In the genomic region with DNA sequence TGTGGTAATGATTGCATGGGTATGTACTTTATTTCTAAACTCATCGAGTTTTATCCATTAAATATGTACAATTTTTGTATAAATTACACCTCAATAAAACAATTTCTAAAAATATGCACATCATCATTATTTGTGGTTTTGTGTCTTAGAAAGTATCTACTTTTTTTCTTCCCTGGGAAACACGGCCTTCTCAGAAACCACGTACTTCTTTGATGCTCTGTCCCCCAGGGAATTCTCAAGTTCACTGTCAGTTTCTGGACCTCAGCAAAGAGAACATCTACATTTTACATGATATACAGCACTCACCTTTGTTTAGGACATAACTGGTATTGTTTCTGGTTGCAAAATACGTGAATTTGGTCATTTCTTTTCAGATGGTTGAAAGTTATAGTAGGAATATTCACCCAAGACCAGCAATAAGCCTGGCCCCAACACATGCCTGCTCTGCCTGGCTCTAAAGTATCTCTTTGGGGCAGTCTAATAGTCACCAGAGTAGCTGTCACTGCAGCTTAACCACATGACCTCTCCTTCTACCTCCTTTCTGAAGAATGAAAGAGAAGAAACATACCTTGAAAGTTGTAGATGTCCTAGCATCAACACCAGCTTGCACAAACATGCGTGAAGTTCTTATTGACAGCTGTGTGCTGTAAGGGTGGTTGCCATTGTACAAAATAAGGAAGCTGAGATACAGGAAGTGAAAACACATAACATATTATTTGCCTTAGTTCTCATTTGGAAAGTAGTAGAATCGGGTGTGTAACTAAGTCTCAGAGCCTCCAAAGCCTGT, we compare ENCODE assay signal across 10 cellular contexts.
DNase-seq lines count a peak whose midpoint lies in the region; ATAC-seq lines count a peak whose summit lies in the region.
"Had no signal": no experiment of that assay in that cellular context is flagged by ENCODE, and none has a peak within 500 bp of the region (broad histone marks: within the 10 kb centered on the region; RNA-seq: fewer than 3 reads in every experiment).

No MANE protein-coding gene starts in this region.

- ATAC-seq in GM18519 (IDR thresholded peaks at IDR 0.05; ENCODE audit: low FRiP score, unreplicated experiment) (peak; percentile 91), GM21526 (IDR thresholded peaks at IDR 0.05; ENCODE audit: low FRiP score, unreplicated experiment) (peak; percentile 84), HG03135 (IDR thresholded peaks at IDR 0.05; ENCODE audit: unreplicated experiment) (peak; percentile 93)

- peak; percentile 44 for DNase-seq in OCI-M1 (lab: John Stamatoyannopoulos, UW)
- DNase-seq in activated naive CD4-positive, alpha-beta T cell (lab: John Stamatoyannopoulos, UW), result no peak
- DNase-seq in AG08395 (ENCODE audit: low spot score), result no peak
- no peak for DNase-seq in stimulated activated naive CD4-positive, alpha-beta T cell (lab: John Stamatoyannopoulos, UW)
- no peak for DNase-seq in effector CD8-positive, alpha-beta T cell (lab: John Stamatoyannopoulos, UW)
- DNase-seq: activated T-cell treated with anti-CD3 and anti-CD28 coated beads, Interleukin-2, amount 50 U/mL, for 1 hour; caudate nucleus had no signal
